In the genomic region with DNA sequence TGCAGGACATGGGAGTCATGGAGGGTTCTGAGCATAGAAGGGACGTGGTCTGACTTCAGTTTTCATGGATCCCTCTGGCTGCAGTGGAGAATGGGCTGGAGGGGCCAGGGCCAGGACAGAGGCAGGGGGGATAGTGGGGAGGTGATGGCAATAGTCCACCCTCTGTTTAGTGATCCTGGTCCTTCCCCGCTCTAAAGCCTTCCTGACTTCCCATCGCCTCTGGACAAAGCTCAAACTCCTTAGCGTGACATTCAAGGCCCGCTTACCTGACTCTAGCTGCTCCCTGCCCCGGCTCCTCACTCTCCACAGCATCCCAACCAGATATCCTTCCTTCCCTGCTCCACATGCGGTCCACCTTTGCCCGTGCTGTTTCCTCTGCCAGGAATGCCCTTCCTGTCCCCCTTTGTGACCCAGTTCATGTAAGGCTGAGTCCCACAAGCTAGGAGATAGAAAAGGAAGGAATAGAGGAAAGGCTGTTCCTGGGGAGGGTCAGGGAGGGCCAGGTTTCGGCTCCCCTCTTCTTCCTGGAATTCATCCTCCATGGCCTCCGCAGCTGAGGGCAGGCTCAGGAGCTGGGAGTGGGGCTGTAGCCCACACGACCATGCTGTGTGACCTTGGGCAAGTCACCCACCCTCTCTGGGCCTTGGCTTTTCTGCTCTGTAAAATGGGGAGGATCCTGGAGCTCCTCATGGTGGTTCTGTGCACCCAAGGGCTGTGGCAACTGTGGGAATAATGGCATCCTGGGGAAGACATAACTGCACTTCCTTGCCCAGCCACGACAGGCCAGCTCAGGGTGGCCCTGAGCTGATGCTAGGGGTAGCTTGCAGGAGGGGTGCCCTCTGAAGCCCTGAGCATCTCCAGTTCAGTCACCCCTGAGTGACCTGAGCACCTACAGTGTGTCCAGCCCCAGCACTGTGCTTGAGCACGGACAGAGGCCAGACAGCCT, we compare ENCODE assay signal across 12 cellular contexts.
DNase-seq lines count a peak whose midpoint lies in the region; ATAC-seq, FAIRE-seq and TF ChIP-seq lines count a peak whose summit lies in the region.
"Had no signal": no experiment of that assay in that cellular context is flagged by ENCODE, and none has a peak within 500 bp of the region (broad histone marks: within the 10 kb centered on the region; RNA-seq: fewer than 3 reads in every experiment).

No MANE protein-coding gene starts in this region.

- no peak for TF ChIP-seq CTCF in RWPE1 (conservative IDR thresholded peaks at IDR 0.05; ENCODE audit: low read depth)
- TF ChIP-seq CTCF in H1 (IDR thresholded peaks at IDR 0.05; ENCODE audit: control extremely low read depth in 1 of 3, insufficient read depth in 1 of 3, low read depth in 1 of 3, low read length in 3 of 3): no peak
- no peak for TF ChIP-seq CTCF in neural progenitor cell (IDR thresholded peaks at IDR 0.05)
- TF ChIP-seq CTCF in tibial artery (IDR thresholded peaks at IDR 0.05): no peak

- no peaks in the 10 kb centered on the region for H3K36me3 Mint-ChIP-seq in neural progenitor cell
- H3K36me3 Mint-ChIP-seq: IgD-negative memory B cell had no signal

- H3K27me3 Mint-ChIP-seq in neural progenitor cell (ENCODE audit: insufficient read depth, low read depth): peaks cover 9% of the 10 kb centered on the region

- H2BK15ac ChIP-seq in H1 (ENCODE audit: low read length): peak overlapping the region; percentile 89

- DNase-seq in RWPE1 (ENCODE audit: low spot score) (no peak), H1 (ENCODE audit: low read depth in 1 of 2, low spot score in 2 of 2) (no peak), neural progenitor cell (ENCODE audit: low spot score) (no peak), tibial artery (no peak), DMS153 treated with DMSO at 0.1 percent for 48 hours (lab: John Stamatoyannopoulos, UW; ENCODE audit: unreplicated experiment) (no peak), NCI-H1105 (lab: John Stamatoyannopoulos, UW) (no peak)
- no peak for DNase-seq in stimulated activated naive CD4-positive, alpha-beta T cell treated with Interleukin-2 at 50 U/mL for 16 hours (lab: John Stamatoyannopoulos, UW)
- DNase-seq: activated CD4-positive, alpha-beta T cell treated with anti-CD3 and anti-CD28 coated beads for 36 hours; NCI-H1694 treated with DMSO at 0.1 percent for 48 hours; NK-92 treated with Interleukin-12 subunit alpha and Interleukin-12 subunit beta, amount 100 ng/mL, for 24 hours had no signal

- H3K9ac ChIP-seq in H1 (replicated peaks in 1 of 4; ENCODE audit: extremely low read depth in 1 of 4, low read depth in 3 of 4, low read length in 3 of 4): no peak overlapping the region
- no peak overlapping the region for H3K9ac ChIP-seq in neural progenitor cell

- no peak for ATAC-seq in GM21737 (IDR thresholded peaks at IDR 0.05; ENCODE audit: unreplicated experiment)
- ATAC-seq: activated CD4-positive, alpha-beta T cell treated with anti-CD3 and anti-CD28 coated beads for 36 hours had no signal

- H4K5ac ChIP-seq in H1 (ENCODE audit: insufficient read length, low read depth, low read length): no peak overlapping the region

- H3K4me1 ChIP-seq in H1 (replicated peaks in 1 of 4; ENCODE audit: control insufficient read depth in 3 of 4, insufficient read depth in 4 of 4, low read length in 3 of 4) (peaks cover 0 to 12% (median 5%) of the 10 kb centered on the region in 4 experiments; a peak in 5 of 7 replicates), neural progenitor cell (peaks cover 10% of the 10 kb centered on the region), tibial artery (peaks cover 0 to 84% (median 70%) of the 10 kb centered on the region in 4 donors)

- peak overlapping the region; percentile 40; the same call in 1 of the 2 replicates for H2BK20ac ChIP-seq in H1 (ENCODE audit: low read length)

- H3K4ac ChIP-seq in H1 (replicated peaks; ENCODE audit: insufficient read length, low read depth, low read length): no peak overlapping the region

- no peaks in the 10 kb centered on the region for H3K79me1 ChIP-seq in H1 (ENCODE audit: low read depth, low read length)

- H2AK5ac ChIP-seq in H1 (ENCODE audit: low read depth, low read length): no peak overlapping the region; the same call in 1 of the 2 replicates

- no peak overlapping the region; the same call in 1 of the 2 replicates for H3K18ac ChIP-seq in H1 (ENCODE audit: extremely low read depth, low read length)

- H3K9me3 ChIP-seq in H1 (ENCODE audit: insufficient read depth in 2 of 2, low read depth in 1 of 2, low read length in 1 of 2) (no peaks in the 10 kb centered on the region), neural progenitor cell (ENCODE audit: low read depth) (no peaks in the 10 kb centered on the region), tibial artery (peaks cover 0 to 3% (median 0%) of the 10 kb centered on the region in 3 donors)

- H3K14ac ChIP-seq in H1 (ENCODE audit: insufficient read length): no peak overlapping the region

- H2BK5ac ChIP-seq in H1 (ENCODE audit: low read depth, low read length): no peak overlapping the region

- peak overlapping the region; percentile 68; the same call in 1 of the 2 replicates for H2BK12ac ChIP-seq in H1 (ENCODE audit: low read depth, low read length)

- H3K4me2 ChIP-seq in H1 (ENCODE audit: insufficient read depth in 1 of 2, low read depth in 2 of 2, low read length in 2 of 2) (no peak overlapping the region), neural progenitor cell (no peak overlapping the region)

- no peak overlapping the region for H4K91ac ChIP-seq in H1 (replicated peaks; ENCODE audit: insufficient read length, low read length)

- H3F3A ChIP-seq in neural progenitor cell (ENCODE audit: low read depth): no peaks in the 10 kb centered on the region

- H3K79me2 ChIP-seq in H1 (ENCODE audit: control insufficient read depth in 1 of 2, insufficient read depth in 2 of 2, low read length in 2 of 2) (no peaks in the 10 kb centered on the region), neural progenitor cell (ENCODE audit: low read depth) (no peaks in the 10 kb centered on the region)

- no peak overlapping the region for H3K56ac ChIP-seq in H1 (replicated peaks; ENCODE audit: insufficient read length, low read depth, low read length)

- 81% methylated on average over 12 of the region's 13 CpGs; no CpG with 5 or more reads in 1 of the 2 experiments for WGBS in H1 (ENCODE audit: extremely low coverage in 1 of 2, insufficient coverage in 1 of 2, insufficient read length in 1 of 2, insufficient replicate concordance in 2 of 2, low coverage in 1 of 2, low lambda C conversion rate in 2 of 2, missing lambda C conversion rate in 1 of 2), 2 experiments

- peaks cover 28% of the 10 kb centered on the region for H3K4me1 Mint-ChIP-seq in neural progenitor cell
- H3K4me1 Mint-ChIP-seq: activated CD4-positive, alpha-beta T cell treated with anti-CD3 and anti-CD28 coated beads for 36 hours; IgD-negative memory B cell had no signal

- H3K4me3 ChIP-seq in H1 (ENCODE audit: extremely low read depth in 1 of 4, insufficient read depth in 2 of 4, low read depth in 3 of 4, low read length in 4 of 4) (no peak overlapping the region), neural progenitor cell (no peak overlapping the region), tibial artery (no peak overlapping the region)

- H2AFZ ChIP-seq in H1 (ENCODE audit: low read length) (peak overlapping the region; percentile 35; the same call in 1 of the 2 replicates), neural progenitor cell (replicated peaks) (no peak overlapping the region)

- H2BK120ac ChIP-seq in H1 (replicated peaks; ENCODE audit: low read depth, low read length): no peak overlapping the region

- H3K9me3 Mint-ChIP-seq in neural progenitor cell: no peaks in the 10 kb centered on the region
- H3K9me3 Mint-ChIP-seq: IgD-negative memory B cell had no signal

- no peak overlapping the region; the same call in 1 of the 2 replicates for H4K8ac ChIP-seq in H1 (ENCODE audit: extremely low read depth, insufficient read depth, low read length)

- intact Hi-C loops in tibial artery (cut with DNase I; ENCODE audit: low total_unique reads): loop anchor here (5.0 kb wide), 2 partner anchors 91 to 114 kb away; a partner anchor contains a TSS

- no peaks in the 10 kb centered on the region for H3K23me2 ChIP-seq in H1 (ENCODE audit: low read depth, low read length)

- H4K20me1 ChIP-seq in H1 (replicated peaks in 1 of 2; ENCODE audit: control insufficient read depth in 1 of 2, insufficient read depth in 2 of 2, low read length in 2 of 2) (no peaks in the 10 kb centered on the region), neural progenitor cell (ENCODE audit: low read depth) (no peaks in the 10 kb centered on the region)

- no peak for FAIRE-seq in H1 (lab: Jason Lieb, UNC)

- POLR2A ChIA-PET in RWPE1 (lab: Yijun Ruan, JAX; ENCODE audit: low non-redundant PET) (no interaction called here), H1 (lab: Charles Lee; ENCODE audit: partially characterized antibody) (interaction anchor here (1.2 to 3.0 kb wide), 4 partner anchors 10 to 116 kb away, joined by 3 to 8 read pairs (median 6); a partner anchor contains a TSS)

- no peaks in the 10 kb centered on the region for H3K36me3 ChIP-seq in H1 (ENCODE audit: control insufficient read depth in 2 of 4, insufficient read depth in 4 of 4, low read length in 3 of 4)
- no peaks in the 10 kb centered on the region for H3K36me3 ChIP-seq in neural progenitor cell
- no peaks in the 10 kb centered on the region for H3K36me3 ChIP-seq in tibial artery

- H3K27ac ChIP-seq in RWPE1 (peak overlapping the region; percentile 91), H1 (ENCODE audit: low read depth, low read length) (no peak overlapping the region), neural progenitor cell (no peak overlapping the region), tibial artery (peak overlapping the region; percentile 79 to 92)

- H3K27ac Mint-ChIP-seq in neural progenitor cell: peak overlapping the region; percentile 55
- H3K27ac Mint-ChIP-seq: activated CD4-positive, alpha-beta T cell treated with anti-CD3 and anti-CD28 coated beads for 36 hours; IgD-negative memory B cell had no signal

- no peak for TF ChIP-seq POLR2A in H1 (IDR thresholded peaks at IDR 0.05; ENCODE audit: control extremely low read depth in 1 of 2, low read depth in 2 of 2, low read length in 2 of 2)

- H3K27me3 ChIP-seq in H1 (replicated peaks in 1 of 4; ENCODE audit: control insufficient read depth in 3 of 4, extremely low read depth in 1 of 4, insufficient read depth in 3 of 4, low read length in 3 of 4) (no peaks in the 10 kb centered on the region), neural progenitor cell (no peaks in the 10 kb centered on the region), tibial artery (no peaks in the 10 kb centered on the region)

- TF ChIP-seq RAD21 in H1 (IDR thresholded peaks at IDR 0.05 in 1 of 2, conservative IDR thresholded peaks at IDR 0.05 in 1 of 2; ENCODE audit: low read depth in 2 of 2, low read length in 2 of 2): no peak

- no peak overlapping the region for H3K4me3 Mint-ChIP-seq in neural progenitor cell
- H3K4me3 Mint-ChIP-seq: activated CD4-positive, alpha-beta T cell treated with anti-CD3 and anti-CD28 coated beads for 36 hours had no signal

- no peak overlapping the region for H3K23ac ChIP-seq in H1 (ENCODE audit: insufficient read length)

- TF ChIP-seq EP300 in H1 (IDR thresholded peaks at IDR 0.05; ENCODE audit: borderline replicate concordance in 1 of 2, low read depth in 2 of 2, low read length in 2 of 2): no peak

- CTCF ChIA-PET in RWPE1 (lab: Yijun Ruan, JAX): interaction anchor here (0.9 to 1.7 kb wide), 3 partner anchors 36 to 157 kb away, joined by 3 to 4 read pairs (median 4); no protein-coding TSS in a partner anchor
- CTCF ChIA-PET in H1 (lab: Charles Lee; ENCODE audit: partially characterized antibody): interaction anchor here (0.8 to 3.8 kb wide), 10 partner anchors 11 to 138 kb away, joined by 3 to 20 read pairs (median 4); no protein-coding TSS in a partner anchor

Comparison
In these comparisons a context has a peak if more than half of its experiments do, and no peak if none do; other contexts are left out.
1. H3K27ac ChIP-seq: peak in RWPE1 (single experiment) and tibial artery (2 of 2); none in H1 (single experiment) and neural progenitor cell (single experiment).